In genomic region chr14:93978735-93979134, GRCh38 we compare ENCODE assay signal across 13 cellular contexts. TPM values are rescaled to one million over a fixed set of nuclear protein-coding genes. Genes with fewer than 3 reads are reported as not detected.
DNase-seq lines count a peak whose midpoint lies in the region; ATAC-seq and TF ChIP-seq lines count a peak whose summit lies in the region.
"Had no signal": no experiment of that assay in that cellular context is flagged by ENCODE, and none has a peak within 500 bp of the region (broad histone marks: within the 10 kb centered on the region; RNA-seq: fewer than 3 reads in every experiment).

No MANE protein-coding gene starts in this region.

- H3K27ac Mint-ChIP-seq in activated CD4-positive, alpha-beta memory T cell treated with anti-CD3 and anti-CD28 coated beads for 36 hours = peak overlapping the region; percentile 98

- no peak for TF ChIP-seq POLR2A in vagina (IDR thresholded peaks at IDR 0.05)

- no peaks in the 10 kb centered on the region for H4K20me1 ChIP-seq in BLaER1

- H3K9me3 Mint-ChIP-seq in activated CD4-positive, alpha-beta memory T cell treated with anti-CD3 and anti-CD28 coated beads for 36 hours = peaks cover 7% of the 10 kb centered on the region

- H3K9ac ChIP-seq in BLaER1 (no peak overlapping the region), muscle layer of colon (ENCODE audit: low read length) (no peak overlapping the region)

- POLR2A ChIA-PET in activated CD4-positive, alpha-beta memory T cell treated with anti-CD3 and anti-CD28 coated beads for 36 hours (lab: Charles Lee) = interaction anchor here (0.6 to 10.3 kb wide), 13 partner anchors 8 to 366 kb away, joined by 3 to 447 read pairs (median 3); partner anchors contain the start of genes CCDC197, DDX24 and IFI27L1

- peaks cover 30% of the 10 kb centered on the region for H3K36me3 Mint-ChIP-seq in activated CD4-positive, alpha-beta memory T cell treated with anti-CD3 and anti-CD28 coated beads for 36 hours

- H3K4me1 ChIP-seq in BLaER1 (peaks cover 58% of the 10 kb centered on the region), muscle layer of colon (ENCODE audit: insufficient read depth, low read length) (peaks cover 48% of the 10 kb centered on the region), vagina (peaks cover 11% of the 10 kb centered on the region)

- no peak for DNase-seq in activated CD4-positive, alpha-beta memory T cell treated with anti-CD3 and anti-CD28 coated beads for 36 hours
- no peak for DNase-seq in vagina (ENCODE audit: extremely low spot score in 2 of 2)
- DNase-seq in DMS53 treated with DMSO at 0.1 percent for 48 hours (lab: John Stamatoyannopoulos, UW; ENCODE audit: unreplicated experiment) = no peak
- DNase-seq in COR-L47 (lab: John Stamatoyannopoulos, UW) = no peak
- DNase-seq in NCI-H146 (lab: John Stamatoyannopoulos, UW) = no peak
- DNase-seq: NCI-H2171 had no signal

- peak overlapping the region; percentile 82 for H3K4me2 ChIP-seq in BLaER1

- intact Hi-C loops in activated CD4-positive, alpha-beta memory T cell treated with anti-CD3 and anti-CD28 coated beads for 36 hours (cut with micrococcal nuclease) = loop anchor here (5.0 kb wide), 1 partner anchor 414 kb away; no protein-coding TSS in a partner anchor
- intact Hi-C loops in vagina (cut with DNase I) = no loop called here

- no peak overlapping the region for H3K4me3 ChIP-seq in BLaER1
- no peak overlapping the region for H3K4me3 ChIP-seq in muscle layer of colon (ENCODE audit: low read depth in 1 of 2, low read length in 2 of 2)
- H3K4me3 ChIP-seq in vagina = no peak overlapping the region
- H3K4me3 ChIP-seq: breast epithelium had no signal

- H3K27ac ChIP-seq in BLaER1 (no peak overlapping the region), muscle layer of colon (ENCODE audit: low read depth, low read length) (peak overlapping the region; percentile 91), vagina (no peak overlapping the region)
- H3K27ac ChIP-seq: breast epithelium, C4-2B had no signal

- TF ChIP-seq CTCF in vagina (IDR thresholded peaks at IDR 0.05) = no peak

- H3K4me3 Mint-ChIP-seq in activated CD4-positive, alpha-beta memory T cell treated with anti-CD3 and anti-CD28 coated beads for 36 hours = peak overlapping the region; percentile 75

- H3K36me3 ChIP-seq in BLaER1 = no peaks in the 10 kb centered on the region
- no peaks in the 10 kb centered on the region for H3K36me3 ChIP-seq in muscle layer of colon (ENCODE audit: insufficient read depth, low read length)
- no peaks in the 10 kb centered on the region for H3K36me3 ChIP-seq in vagina
- H3K36me3 ChIP-seq: breast epithelium had no signal

- CTCF ChIA-PET in activated CD4-positive, alpha-beta memory T cell treated with anti-CD3 and anti-CD28 coated beads for 36 hours (lab: Charles Lee) = interaction anchor here (0.7 to 19.1 kb wide), 12 partner anchors 8 to 57 kb away, joined by 3 to 425 read pairs (median 4); partner anchors contain the start of gene CCDC197

- no peaks in the 10 kb centered on the region for H3K27me3 Mint-ChIP-seq in activated CD4-positive, alpha-beta memory T cell treated with anti-CD3 and anti-CD28 coated beads for 36 hours

- H3K9me3 ChIP-seq in BLaER1 (peaks cover 14% of the 10 kb centered on the region; the same call in 1 of the 2 replicates), muscle layer of colon (ENCODE audit: low read length) (no peaks in the 10 kb centered on the region), vagina (no peaks in the 10 kb centered on the region)
- H3K9me3 ChIP-seq: breast epithelium had no signal

- peak; percentile 5 for ATAC-seq in GM18907 (IDR thresholded peaks at IDR 0.05; ENCODE audit: unreplicated experiment)

- peaks cover 48% of the 10 kb centered on the region for H3K27me3 ChIP-seq in BLaER1
- H3K27me3 ChIP-seq in muscle layer of colon (ENCODE audit: control insufficient read depth in 1 of 2, insufficient read depth in 2 of 2, low read length in 2 of 2) = no peaks in the 10 kb centered on the region
- H3K27me3 ChIP-seq in vagina = no peaks in the 10 kb centered on the region
- H3K27me3 ChIP-seq: breast epithelium had no signal

- H3K4me1 Mint-ChIP-seq in activated CD4-positive, alpha-beta memory T cell treated with anti-CD3 and anti-CD28 coated beads for 36 hours (ENCODE audit: low read depth) = peaks cover 78% of the 10 kb centered on the region

RNA-seq across cellular contexts. Expression of gene ASB2, which starts 2.4 kb away (rescaled TPM):
- total RNA-seq in activated CD4-positive, alpha-beta memory T cell treated with anti-CD3 and anti-CD28 coated beads for 36 hours = 10 to 100 TPM; 40.6 to 44.6 TPM
- total RNA-seq in vagina = 24.1 TPM

RNA-seq across cellular contexts. Expression of gene CCDC197, which starts 18.4 kb away (rescaled TPM):
- under 1 TPM; 0.44 to 0.69 TPM for total RNA-seq in activated CD4-positive, alpha-beta memory T cell treated with anti-CD3 and anti-CD28 coated beads for 36 hours
- not detected for total RNA-seq in vagina
- total RNA-seq: breast epithelium, esophagus mucosa, H1 had no signal

RNA-seq across cellular contexts. Expression of gene OTUB2, which starts 47.4 kb away (rescaled TPM):
- total RNA-seq in activated CD4-positive, alpha-beta memory T cell treated with anti-CD3 and anti-CD28 coated beads for 36 hours = 1 to 10 TPM; 2.0 to 2.9 TPM
- total RNA-seq in vagina = 1.7 TPM

RNA-seq across cellular contexts. Expression of gene FAM181A, which starts 51.6 kb away (rescaled TPM):
- not detected for total RNA-seq in activated CD4-positive, alpha-beta memory T cell treated with anti-CD3 and anti-CD28 coated beads for 36 hours
- total RNA-seq in vagina = not detected
- total RNA-seq: breast epithelium, esophagus mucosa, H1 had no signal
